22 cellular contexts compared by ENCODE assay signal in genomic region chr22:26748845-26749244, GRCh38.
DNase-seq lines count a peak whose midpoint lies in the region; ATAC-seq, FAIRE-seq and TF ChIP-seq lines count a peak whose summit lies in the region.
"Had no signal": no experiment of that assay in that cellular context is flagged by ENCODE, and none has a peak within 500 bp of the region (broad histone marks: within the 10 kb centered on the region; RNA-seq: fewer than 3 reads in every experiment).

No MANE protein-coding gene starts in this region.

- H3K27me3 ChIP-seq in IMR-90 (ENCODE audit: control insufficient read depth, insufficient read depth, low read length) (no peaks in the 10 kb centered on the region), H1 (replicated peaks in 1 of 4; ENCODE audit: control insufficient read depth in 3 of 4, extremely low read depth in 1 of 4, insufficient read depth in 3 of 4, low read length in 3 of 4) (no peaks in the 10 kb centered on the region; a peak in 1 of 7 replicates), small intestine (ENCODE audit: control insufficient read depth in 2 of 2, insufficient read depth in 2 of 2, low read length in 2 of 2) (no peaks in the 10 kb centered on the region)
- H3K27me3 ChIP-seq: upper lobe of left lung had no signal

- H2BK5ac ChIP-seq in IMR-90 (ENCODE audit: low read depth, low read length, poor library complexity, severe bottlenecking) (no peak overlapping the region), H1 (ENCODE audit: low read depth, low read length) (peak overlapping the region; percentile 63; the same call in 1 of the 2 replicates)

- peak overlapping the region; percentile 10; the same call in 1 of the 2 replicates for H2BK12ac ChIP-seq in H1 (ENCODE audit: low read depth, low read length)

- TF ChIP-seq POLR2A in IMR-90 (IDR thresholded peaks at IDR 0.05; ENCODE audit: low read depth, low read length): no peak
- TF ChIP-seq POLR2A in H1 (IDR thresholded peaks at IDR 0.05; ENCODE audit: control extremely low read depth in 1 of 2, low read depth in 2 of 2, low read length in 2 of 2): no peak

- TF ChIP-seq RAD21 in IMR-90 (IDR thresholded peaks at IDR 0.05; ENCODE audit: low read length) (no peak), H1 (IDR thresholded peaks at IDR 0.05 in 1 of 2, conservative IDR thresholded peaks at IDR 0.05 in 1 of 2; ENCODE audit: low read depth in 2 of 2, low read length in 2 of 2) (no peak)

- POLR2A ChIA-PET in IMR-90 (lab: Charles Lee; ENCODE audit: unreplicated experiment) (no interaction called here), H1 (lab: Charles Lee; ENCODE audit: partially characterized antibody) (no interaction called here)

- no peaks in the 10 kb centered on the region for H3K23me2 ChIP-seq in H1 (ENCODE audit: low read depth, low read length)

- H2AK9ac ChIP-seq in IMR-90 (replicated peaks; ENCODE audit: low read depth, low read length, poor library complexity): no peak overlapping the region

- WGBS in IMR-90 (ENCODE audit: extremely low coverage in 2 of 2, insufficient read length in 1 of 2), 2 experiments: 100% methylated on average over 5 of the region's 6 CpGs; no CpG with 5 or more reads in 1 of the 2 experiments
- 80% methylated on average over 6 of the region's 6 CpGs; no CpG with 5 or more reads in 1 of the 2 experiments for WGBS in H1 (ENCODE audit: extremely low coverage in 1 of 2, insufficient coverage in 1 of 2, insufficient read length in 1 of 2, insufficient replicate concordance in 2 of 2, low coverage in 1 of 2, low lambda C conversion rate in 2 of 2, missing lambda C conversion rate in 1 of 2), 2 experiments
- WGBS in small intestine, 3 donors: 82 to 84% (median 84%) methylated on average over 6 of the region's 6 CpGs

- dilution Hi-C loops in IMR-90 (cut with HindIII; ENCODE audit: low sequenced_read_pairs, unreplicated experiment): no loop called here

- H4K8ac ChIP-seq in IMR-90 (ENCODE audit: low read depth in 2 of 2, low read length in 2 of 2) (no peak overlapping the region), H1 (ENCODE audit: extremely low read depth, insufficient read depth, low read length) (no peak overlapping the region)

- H3K4me1 ChIP-seq in IMR-90 (ENCODE audit: control insufficient read depth, insufficient read depth, low read length) (no peaks in the 10 kb centered on the region), H1 (replicated peaks in 1 of 4; ENCODE audit: control insufficient read depth in 3 of 4, insufficient read depth in 4 of 4, low read length in 3 of 4) (peaks cover 22 to 36% (median 24%) of the 10 kb centered on the region in 4 experiments), small intestine (ENCODE audit: control insufficient read depth in 2 of 2, insufficient read depth in 1 of 2, low read depth in 1 of 2, low read length in 1 of 2) (no peaks in the 10 kb centered on the region)

- H3K14ac ChIP-seq in IMR-90 (replicated peaks; ENCODE audit: low read depth, low read length) (no peak overlapping the region), H1 (ENCODE audit: insufficient read length) (no peak overlapping the region)

- DNase-seq in IMR-90 (no peak), H1 (ENCODE audit: low read depth in 1 of 2, low spot score in 2 of 2) (no peak), nephron progenitor cell (no peak), substantia nigra (lab: John Stamatoyannopoulos, UW) (peak in 33 of 49 donors; percentile 6 to 78 (median 53)), small intestine (no peak)
- no peak for DNase-seq in stimulated activated CD4-positive, alpha-beta T cell treated with anti-CD3 and anti-CD28 coated beads, Interleukin-4, amount 100 ng/mL, for 24 hours
- DNase-seq: activated CD8-positive, alpha-beta T cell treated with anti-CD3 and anti-CD28 coated beads, Interleukin-2, amount 10 ng/mL, durations not matched to agents 7 days and 5 days; cerebellar nuclear complex; natural killer cell; NCI-H1048; NCI-H1694; NCI-H510A treated with DMSO at 0.1 percent for 48 hours; T-helper 17 cell; upper lobe of left lung had no signal

- no peak overlapping the region for H4K91ac ChIP-seq in IMR-90 (ENCODE audit: insufficient read depth, low read depth, low read length)
- H4K91ac ChIP-seq in H1 (replicated peaks; ENCODE audit: insufficient read length, low read length): peak overlapping the region; percentile 77

- peaks cover 47% of the 10 kb centered on the region for H3K4me1 Mint-ChIP-seq in nephron progenitor cell

- no peak overlapping the region for H3K4me3 Mint-ChIP-seq in nephron progenitor cell
- H3K4me3 Mint-ChIP-seq: activated CD8-positive, alpha-beta T cell treated with anti-CD3 and anti-CD28 coated beads, Interleukin-2, amount 10 ng/mL, durations not matched to agents 7 days and 5 days; activated naive CD8-positive, alpha-beta T cell; natural killer cell; T-helper 17 cell had no signal

- in situ Hi-C loops in IMR-90 (cut with MboI; ENCODE audit: low sequenced_read_pairs): no loop called here

- peaks cover 22% of the 10 kb centered on the region for H3K27me3 Mint-ChIP-seq in nephron progenitor cell (ENCODE audit: low read depth, poor library complexity)
- H3K27me3 Mint-ChIP-seq: activated naive CD8-positive, alpha-beta T cell; T-helper 17 cell had no signal

- no peak for TF ChIP-seq EP300 in H1 (IDR thresholded peaks at IDR 0.05; ENCODE audit: borderline replicate concordance in 1 of 2, low read depth in 2 of 2, low read length in 2 of 2)

- CTCF ChIA-PET in IMR-90 (lab: Yijun Ruan, JAX): interaction anchor here (0.5 kb wide), 1 partner anchor 1166 kb away, joined by 3 read pairs; no protein-coding TSS in a partner anchor
- CTCF ChIA-PET in H1 (lab: Charles Lee; ENCODE audit: partially characterized antibody): interaction anchor here (1.0 to 1.3 kb wide), 2 partner anchors 22 to 247 kb away, joined by 3 to 5 read pairs; no protein-coding TSS in a partner anchor

- H3K4me3 ChIP-seq in IMR-90 (ENCODE audit: insufficient read depth, low read depth, low read length) (no peak overlapping the region), H1 (ENCODE audit: extremely low read depth in 1 of 4, insufficient read depth in 2 of 4, low read depth in 3 of 4, low read length in 4 of 4) (no peak overlapping the region), small intestine (ENCODE audit: low read depth in 1 of 2, low read length in 2 of 2) (no peak overlapping the region)
- H3K4me3 ChIP-seq: upper lobe of left lung had no signal

- H2AFZ ChIP-seq in IMR-90 (replicated peaks; ENCODE audit: low read length, poor library complexity): no peak overlapping the region
- 0 out of 2 replicates have a peak overlapping the region, but pooled peaks have one; percentile 60 for H2AFZ ChIP-seq in H1 (ENCODE audit: low read length)

- H3K18ac ChIP-seq in IMR-90 (ENCODE audit: low read depth, low read length): no peak overlapping the region
- H3K18ac ChIP-seq in H1 (ENCODE audit: extremely low read depth, low read length): peak overlapping the region; percentile 9; the same call in 1 of the 2 replicates

- H3K79me2 ChIP-seq in H1 (ENCODE audit: control insufficient read depth in 1 of 2, insufficient read depth in 2 of 2, low read length in 2 of 2): no peaks in the 10 kb centered on the region

- peak overlapping the region; percentile 62 for H3K27ac Mint-ChIP-seq in nephron progenitor cell
- H3K27ac Mint-ChIP-seq: activated CD8-positive, alpha-beta T cell treated with anti-CD3 and anti-CD28 coated beads, Interleukin-2, amount 10 ng/mL, durations not matched to agents 7 days and 5 days; activated naive CD8-positive, alpha-beta T cell; natural killer cell; T-helper 17 cell had no signal

- H3K56ac ChIP-seq in IMR-90 (ENCODE audit: extremely low read depth, insufficient read depth, low read length) (no peak overlapping the region), H1 (replicated peaks; ENCODE audit: insufficient read length, low read depth, low read length) (no peak overlapping the region)

- ATAC-seq in IMR-90 (ENCODE audit: low read depth) (no peak), GM19351 (IDR thresholded peaks at IDR 0.05; ENCODE audit: unreplicated experiment) (no peak)
- ATAC-seq: activated CD8-positive, alpha-beta T cell treated with anti-CD3 and anti-CD28 coated beads, Interleukin-2, amount 10 ng/mL, durations not matched to agents 7 days and 5 days; natural killer cell; SK-N-SH treated with all-trans-retinoic acid at 6 μM for 48 hours; T-helper 17 cell had no signal

- H3K9me3 Mint-ChIP-seq in nephron progenitor cell: no peaks in the 10 kb centered on the region
- H3K9me3 Mint-ChIP-seq: natural killer cell had no signal

- FAIRE-seq in H1 (lab: Jason Lieb, UNC) (no peak), small intestine (lab: Jason Lieb, UNC) (no peak)
- FAIRE-seq: astrocyte, endothelial cell of umbilical vein, GM12891, H54, keratinocyte had no signal

- H3K36me3 Mint-ChIP-seq in nephron progenitor cell (ENCODE audit: low read depth): no peaks in the 10 kb centered on the region
- H3K36me3 Mint-ChIP-seq: natural killer cell had no signal

- H3K4ac ChIP-seq in IMR-90 (ENCODE audit: low read depth, low read length): no peak overlapping the region
- no peak overlapping the region for H3K4ac ChIP-seq in H1 (replicated peaks; ENCODE audit: insufficient read length, low read depth, low read length)

- H3K9me3 ChIP-seq in IMR-90 (ENCODE audit: control insufficient read depth, insufficient read depth, low read length) (peaks cover 7% of the 10 kb centered on the region), H1 (ENCODE audit: insufficient read depth in 2 of 2, low read depth in 1 of 2, low read length in 1 of 2) (no peaks in the 10 kb centered on the region), small intestine (ENCODE audit: control insufficient read depth, low read depth) (no peaks in the 10 kb centered on the region)
- H3K9me3 ChIP-seq: upper lobe of left lung had no signal

- BruUV-seq in IMR-90 (replicated peaks; lab: Mats Ljungman, UMichigan): no TSS peak

- H3K9me1 ChIP-seq in IMR-90 (ENCODE audit: insufficient read depth, low read length): peaks cover 3% of the 10 kb centered on the region; the same call in 1 of the 2 replicates

- no peak overlapping the region for H3K27ac ChIP-seq in IMR-90 (ENCODE audit: insufficient read depth, low read length)
- no peak overlapping the region for H3K27ac ChIP-seq in H1 (ENCODE audit: low read depth, low read length)
- no peak overlapping the region for H3K27ac ChIP-seq in substantia nigra (ENCODE audit: low read depth, low read length, poor library complexity, severe bottlenecking)
- no peak overlapping the region for H3K27ac ChIP-seq in small intestine (ENCODE audit: low read depth in 1 of 2, low read length in 1 of 2)
- H3K27ac ChIP-seq: upper lobe of left lung had no signal

- H4K5ac ChIP-seq in IMR-90 (ENCODE audit: low read depth, low read length) (no peak overlapping the region), H1 (ENCODE audit: insufficient read length, low read depth, low read length) (no peak overlapping the region)

- H4K20me1 ChIP-seq in IMR-90 (ENCODE audit: insufficient read depth, low read length) (no peaks in the 10 kb centered on the region), H1 (replicated peaks in 1 of 2; ENCODE audit: control insufficient read depth in 1 of 2, insufficient read depth in 2 of 2, low read length in 2 of 2) (no peaks in the 10 kb centered on the region)

- H2BK120ac ChIP-seq in IMR-90 (ENCODE audit: low read depth, low read length): no peak overlapping the region
- no peak overlapping the region for H2BK120ac ChIP-seq in H1 (replicated peaks; ENCODE audit: low read depth, low read length)

- H3K79me1 ChIP-seq in IMR-90 (ENCODE audit: low read depth in 1 of 2, low read length in 2 of 2): no peaks in the 10 kb centered on the region
- no peaks in the 10 kb centered on the region for H3K79me1 ChIP-seq in H1 (ENCODE audit: low read depth, low read length)

- H3K4me2 ChIP-seq in IMR-90 (ENCODE audit: low read depth, low read length): no peak overlapping the region
- H3K4me2 ChIP-seq in H1 (ENCODE audit: insufficient read depth in 1 of 2, low read depth in 2 of 2, low read length in 2 of 2): no peak overlapping the region

- H3K23ac ChIP-seq in IMR-90 (ENCODE audit: low read depth, low read length) (no peak overlapping the region), H1 (ENCODE audit: insufficient read length) (no peak overlapping the region)

- H2BK20ac ChIP-seq in IMR-90 (ENCODE audit: low read depth, low read length) (no peak overlapping the region), H1 (ENCODE audit: low read length) (0 out of 2 replicates have a peak overlapping the region, but pooled peaks have one; percentile 52)

- intact Hi-C loops in IMR-90 (cut with micrococcal nuclease): no loop called here

- H3K36me3 ChIP-seq in IMR-90 (ENCODE audit: control insufficient read depth, insufficient read depth, low read length) (no peaks in the 10 kb centered on the region), H1 (ENCODE audit: control insufficient read depth in 2 of 4, insufficient read depth in 4 of 4, low read length in 3 of 4) (no peaks in the 10 kb centered on the region), small intestine (ENCODE audit: control insufficient read depth in 2 of 2, insufficient read depth in 2 of 2, low read length in 2 of 2) (no peaks in the 10 kb centered on the region)
- H3K36me3 ChIP-seq: upper lobe of left lung had no signal

- TF ChIP-seq CTCF in IMR-90 (conservative IDR thresholded peaks at IDR 0.05; ENCODE audit: low read depth, low read length) (no peak), H1 (IDR thresholded peaks at IDR 0.05; ENCODE audit: control extremely low read depth in 1 of 3, insufficient read depth in 1 of 3, low read depth in 1 of 3, low read length in 3 of 3) (no peak), nephron progenitor cell (IDR thresholded peaks at IDR 0.05) (no peak)

- H2BK15ac ChIP-seq in IMR-90 (ENCODE audit: low read depth, low read length): no peak overlapping the region
- H2BK15ac ChIP-seq in H1 (ENCODE audit: low read length): peak overlapping the region; percentile 6; the same call in 1 of the 2 replicates

- no peak overlapping the region for H3K9ac ChIP-seq in IMR-90 (ENCODE audit: low read depth, low read length)
- H3K9ac ChIP-seq in H1 (replicated peaks in 1 of 4; ENCODE audit: extremely low read depth in 1 of 4, low read depth in 3 of 4, low read length in 3 of 4): no peak overlapping the region; a peak in 1 of 7 replicates

- 0 out of 2 replicates have a peak overlapping the region, but pooled peaks have one; percentile 46 for H2AK5ac ChIP-seq in IMR-90 (ENCODE audit: low read depth, low read length)
- H2AK5ac ChIP-seq in H1 (ENCODE audit: low read depth, low read length): no peak overlapping the region; the same call in 1 of the 2 replicates

Comparison
In these comparisons a context has a peak if more than half of its experiments do, and no peak if none do; other contexts are left out.
1. DNase-seq: peak in substantia nigra (33 of 49); none in IMR-90 (single experiment), H1 (0 of 2), nephron progenitor cell (single experiment), small intestine (single experiment) and stimulated activated CD4-positive, alpha-beta T cell treated with anti-CD3 and anti-CD28 coated beads, Interleukin-4, amount 100 ng/mL, for 24 hours (single experiment).